Comparison of ENCODE assay signal across 33 cellular contexts in the genomic region with DNA sequence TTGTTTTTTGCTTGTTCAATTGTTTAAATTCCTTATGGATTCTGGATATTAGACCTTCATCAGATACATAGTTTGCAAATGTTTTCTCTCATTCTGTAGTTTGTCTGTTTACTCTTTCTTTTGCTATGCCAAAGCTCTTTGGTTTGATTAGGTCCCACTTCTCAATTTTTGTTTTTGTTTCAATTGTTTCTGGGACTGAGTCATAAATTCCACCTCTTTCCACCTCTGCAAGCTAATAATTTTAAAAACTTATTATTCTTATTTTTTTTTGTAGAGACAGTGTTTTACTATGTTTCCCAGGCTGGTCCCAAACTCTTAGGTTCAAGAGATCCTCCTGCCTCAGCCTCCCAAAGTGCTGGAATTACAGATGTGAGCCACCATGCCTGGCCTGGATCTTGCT.
"Had no signal": no experiment of that assay in that cellular context is flagged by ENCODE, and none has a peak within 500 bp of the region (broad histone marks: within the 10 kb centered on the region; RNA-seq: fewer than 3 reads in every experiment).

No MANE protein-coding gene starts in this region.

- DNase-seq: activated effector memory CD4-positive, alpha-beta T cell treated with anti-CD3 and anti-CD28 coated beads, Interleukin-2, amount 50 U/mL, for 16 hours; activated effector memory CD4-positive, alpha-beta T cell treated with Interleukin-2 at 50 U/mL for 16 hours; activated gamma-delta T cell; activated gamma-delta T cell treated with Interleukin-2 at 50 U/mL for 16 hours; activated naive CD4-positive, alpha-beta T cell; activated naive CD4-positive, alpha-beta T cell treated with anti-CD3 and anti-CD28 coated beads for 36 hours; activated naive CD4-positive, alpha-beta T cell treated with anti-CD3 and anti-CD28 coated beads, Interleukin-2, amount 10 ng/mL, durations not matched to agents 7 days and 5 days; activated naive CD4-positive, alpha-beta T cell treated with anti-CD3 and anti-CD28 coated beads, Interleukin-2, amount 50 U/mL, for 16 hours; activated naive CD4-positive, alpha-beta T cell treated with Interleukin-2 at 50 U/mL for 16 hours; activated naive CD8-positive, alpha-beta T cell treated with anti-CD3 and anti-CD28 coated beads for 36 hours; activated naive CD8-positive, alpha-beta T cell treated with anti-CD3 and anti-CD28 coated beads, Interleukin-2, amount 10 ng/mL, durations not matched to agents 7 days and 5 days; activated naive CD8-positive, alpha-beta T cell treated with anti-CD3 and anti-CD28 coated beads, Interleukin-2, amount 50 U/mL, for 24 hours; activated T-cell treated with anti-CD3 and anti-CD28 coated beads for 4 hours; activated T-cell treated with anti-CD3 and anti-CD28 coated beads, Interleukin-2, amount 50 U/mL, for 1 hour; activated T-cell treated with anti-CD3 and anti-CD28 coated beads, Interleukin-2, amount 50 U/mL, for 24 hours; activated T-cell treated with anti-CD3 and anti-CD28 coated beads, Interleukin-2, amount 50 U/mL, for 4 hours; activated T-cell treated with anti-CD3 and anti-CD28 coated beads, Interleukin-2, amount 50 U/mL, for 48 hours; activated T-cell treated with anti-CD3 and anti-CD28 coated beads, Interleukin-2, amount 50 U/mL, for 72 hours; adrenal gland; amniotic stem cell; amygdala; anterior cingulate cortex; aorta; body of pancreas; brain microvascular endothelial cell; caudate nucleus; central memory CD4-positive, alpha-beta T cell; cerebellar nuclear complex had no signal

- H3K4me3 ChIP-seq: adrenal gland, ascending aorta, body of pancreas, breast epithelium, cardiac muscle cell had no signal

- H3K27me3 ChIP-seq: adrenal gland, ascending aorta, body of pancreas, brain microvascular endothelial cell, breast epithelium, cardiac muscle cell had no signal

- FAIRE-seq: astrocyte, bronchial epithelial cell had no signal

- H3K4me1 ChIP-seq: ascending aorta, body of pancreas, breast epithelium had no signal

- H3K27ac ChIP-seq: adrenal gland, ascending aorta, body of pancreas, brain microvascular endothelial cell, breast epithelium, cardiac muscle cell had no signal

- H3K9me3 ChIP-seq: adrenal gland, ascending aorta, body of pancreas, breast epithelium had no signal

- H3K36me3 ChIP-seq: adrenal gland, ascending aorta, brain microvascular endothelial cell, breast epithelium, cardiac muscle cell had no signal
